Comparison of ENCODE assay signal across 1 cellular context in genomic region chr1:41918450-41919043, GRCh38.
A peak's percentile ranks its signal among the peaks of the same experiment; 100 is the strongest.
TF ChIP-seq lines count a peak whose summit lies in the region.

TSS of gene HIVEP3 (minus strand) at chr1:41918922.

TF ChIP-seq in SK-N-SH, 30 proteins besides CTCF, POLR2A, EP300 and RAD21 (continued from another document):
- TF ChIP-seq REST (IDR thresholded peaks at IDR 0.05; ENCODE audit: low read depth, low read length) = no peak
- no peak for TF ChIP-seq USF1 (IDR thresholded peaks at IDR 0.05; ENCODE audit: borderline replicate concordance, low read depth)
- TF ChIP-seq NRF1 (IDR thresholded peaks at IDR 0.05; ENCODE audit: low read depth, low read length) = peak; percentile 54
- TF ChIP-seq YY1 (IDR thresholded peaks at IDR 0.05; ENCODE audit: low read depth) = no peak
- no peak for TF ChIP-seq FOXJ3 (CRISPR knock-in tag; IDR thresholded peaks at IDR 0.05)
- peak; percentile 48 for TF ChIP-seq CHD2 (IDR thresholded peaks at IDR 0.05; ENCODE audit: low read length, partially characterized antibody)
- no peak for TF ChIP-seq GABPA (IDR thresholded peaks at IDR 0.05; ENCODE audit: low read depth)
- no peak for TF ChIP-seq USF2 (IDR thresholded peaks at IDR 0.05; ENCODE audit: borderline replicate concordance, low read depth, low read length)
- TF ChIP-seq MXI1 (IDR thresholded peaks at IDR 0.05; ENCODE audit: low read depth, low read length) = peak; percentile 95
- TF ChIP-seq TEAD4 (IDR thresholded peaks at IDR 0.05; ENCODE audit: borderline replicate concordance, insufficient read depth) = no peak
- TF ChIP-seq, protein P1, sequence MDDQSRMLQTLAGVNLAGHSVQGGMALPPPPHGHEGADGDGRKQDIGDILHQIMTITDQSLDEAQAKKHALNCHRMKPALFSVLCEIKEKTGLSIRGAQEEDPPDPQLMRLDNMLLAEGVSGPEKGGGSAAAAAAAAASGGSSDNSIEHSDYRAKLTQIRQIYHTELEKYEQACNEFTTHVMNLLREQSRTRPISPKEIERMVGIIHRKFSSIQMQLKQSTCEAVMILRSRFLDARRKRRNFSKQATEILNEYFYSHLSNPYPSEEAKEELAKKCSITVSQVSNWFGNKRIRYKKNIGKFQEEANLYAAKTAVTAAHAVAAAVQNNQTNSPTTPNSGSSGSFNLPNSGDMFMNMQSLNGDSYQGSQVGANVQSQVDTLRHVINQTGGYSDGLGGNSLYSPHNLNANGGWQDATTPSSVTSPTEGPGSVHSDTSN (IDR thresholded peaks at IDR 0.05) = peak; percentile 45
- TF ChIP-seq, protein P2, sequence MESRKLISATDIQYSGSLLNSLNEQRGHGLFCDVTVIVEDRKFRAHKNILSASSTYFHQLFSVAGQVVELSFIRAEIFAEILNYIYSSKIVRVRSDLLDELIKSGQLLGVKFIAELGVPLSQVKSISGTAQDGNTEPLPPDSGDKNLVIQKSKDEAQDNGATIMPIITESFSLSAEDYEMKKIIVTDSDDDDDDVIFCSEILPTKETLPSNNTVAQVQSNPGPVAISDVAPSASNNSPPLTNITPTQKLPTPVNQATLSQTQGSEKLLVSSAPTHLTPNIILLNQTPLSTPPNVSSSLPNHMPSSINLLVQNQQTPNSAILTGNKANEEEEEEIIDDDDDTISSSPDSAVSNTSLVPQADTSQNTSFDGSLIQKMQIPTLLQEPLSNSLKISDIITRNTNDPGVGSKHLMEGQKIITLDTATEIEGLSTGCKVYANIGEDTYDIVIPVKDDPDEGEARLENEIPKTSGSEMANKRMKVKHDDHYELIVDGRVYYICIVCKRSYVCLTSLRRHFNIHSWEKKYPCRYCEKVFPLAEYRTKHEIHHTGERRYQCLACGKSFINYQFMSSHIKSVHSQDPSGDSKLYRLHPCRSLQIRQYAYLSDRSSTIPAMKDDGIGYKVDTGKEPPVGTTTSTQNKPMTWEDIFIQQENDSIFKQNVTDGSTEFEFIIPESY (IDR thresholded peaks at IDR 0.05; ENCODE audit: borderline replicate concordance, low read depth) = no peak
- no peak for TF ChIP-seq POLR2AphosphoS5 (IDR thresholded peaks at IDR 0.05; ENCODE audit: low read depth, low read length)
- TF ChIP-seq RFX5 (IDR thresholded peaks at IDR 0.05; ENCODE audit: low read length) = no peak
- TF ChIP-seq FOSL2 (IDR thresholded peaks at IDR 0.05; ENCODE audit: borderline replicate concordance, low read depth) = no peak
- TF ChIP-seq, protein P3, sequence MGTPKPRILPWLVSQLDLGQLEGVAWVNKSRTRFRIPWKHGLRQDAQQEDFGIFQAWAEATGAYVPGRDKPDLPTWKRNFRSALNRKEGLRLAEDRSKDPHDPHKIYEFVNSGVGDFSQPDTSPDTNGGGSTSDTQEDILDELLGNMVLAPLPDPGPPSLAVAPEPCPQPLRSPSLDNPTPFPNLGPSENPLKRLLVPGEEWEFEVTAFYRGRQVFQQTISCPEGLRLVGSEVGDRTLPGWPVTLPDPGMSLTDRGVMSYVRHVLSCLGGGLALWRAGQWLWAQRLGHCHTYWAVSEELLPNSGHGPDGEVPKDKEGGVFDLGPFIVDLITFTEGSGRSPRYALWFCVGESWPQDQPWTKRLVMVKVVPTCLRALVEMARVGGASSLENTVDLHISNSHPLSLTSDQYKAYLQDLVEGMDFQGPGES (IDR thresholded peaks at IDR 0.05; ENCODE audit: low read depth, low read length) = no peak
